ENCODE assay signal across 17 cellular contexts in the genomic region with DNA sequence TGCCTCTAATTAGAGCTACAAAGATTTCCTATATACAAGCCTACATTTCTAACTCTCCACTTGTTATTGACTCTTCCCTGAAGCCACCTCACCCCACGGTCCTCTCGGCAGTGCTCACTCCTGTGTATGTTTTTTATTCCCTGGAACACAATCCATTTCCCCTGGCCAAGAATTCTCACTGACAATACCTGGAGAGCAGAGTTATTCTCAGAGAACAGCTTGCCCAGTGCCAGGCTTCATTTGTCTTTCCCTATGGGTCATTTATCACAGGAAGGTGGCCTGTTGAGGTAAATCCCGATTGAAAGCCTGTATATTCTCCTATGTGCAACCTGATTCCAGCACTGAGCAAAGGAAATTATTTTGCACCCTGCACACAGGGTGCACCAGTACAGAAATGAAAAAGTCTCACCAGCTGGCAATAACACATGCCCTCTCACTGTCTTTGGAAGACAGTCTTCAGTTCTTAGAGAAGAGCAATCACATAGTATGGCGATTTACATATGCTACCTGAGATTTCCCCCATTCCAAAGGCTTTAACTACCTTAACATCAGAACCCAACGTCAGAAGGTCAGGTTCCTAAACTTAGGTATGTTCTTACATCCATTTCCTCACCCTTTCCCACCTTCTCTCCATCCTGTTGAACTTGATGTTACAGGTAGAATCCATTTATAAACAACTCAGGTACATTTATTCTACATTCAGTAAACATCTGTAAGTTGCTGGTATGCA.
"Had no signal": no experiment of that assay in that cellular context is flagged by ENCODE, and none has a peak within 500 bp of the region (broad histone marks: within the 10 kb centered on the region; RNA-seq: fewer than 3 reads in every experiment).

No MANE protein-coding gene starts in this region.

- DNase-seq: activated CD4-positive, alpha-beta T cell treated with anti-CD3 and anti-CD28 coated beads, Interleukin-2, amount 50 U/mL, for 4 hours; activated CD4-positive, CD25-positive, alpha-beta regulatory T cell treated with anti-CD3 and anti-CD28 coated beads, Interleukin-2, amount 50 U/mL, for 72 hours; activated naive CD4-positive, alpha-beta T cell treated with anti-CD3 and anti-CD28 coated beads, Interleukin-2, amount 10 ng/mL, durations not matched to agents 7 days and 5 days; cortex of kidney; effector CD8-positive, alpha-beta T cell; foreskin fibroblast; glutamatergic neuron; hypothalamus; midbrain; ovary; sigmoid colon; spleen; stimulated activated naive CD8-positive, alpha-beta T cell treated with anti-CD3 and anti-CD28 coated beads, Interleukin-15, amount 100 ng/mL, for 72 hours; T-helper 9 cell had no signal

- H3K27ac Mint-ChIP-seq: activated naive CD4-positive, alpha-beta T cell treated with anti-CD3 and anti-CD28 coated beads, Interleukin-2, amount 10 ng/mL, durations not matched to agents 7 days and 5 days; activated T-helper 2 cell treated with anti-CD3 and anti-CD28 coated beads, Interferon-gamma antibody, Interleukin-2, Interleukin-4, amounts not matched to agents 10 μg/mL and 5 μg/mL and 100 μg/mL, durations not matched to agents 14 hours and 24 hours and 36 hours; stimulated activated naive CD8-positive, alpha-beta T cell treated with anti-CD3 and anti-CD28 coated beads, Interleukin-15, amount 100 ng/mL, for 72 hours; type B pancreatic cell had no signal

- H3K27me3 ChIP-seq: ovary, sigmoid colon, spleen had no signal

- H3K4me1 Mint-ChIP-seq: activated naive CD4-positive, alpha-beta T cell treated with anti-CD3 and anti-CD28 coated beads, Interleukin-2, amount 10 ng/mL, durations not matched to agents 7 days and 5 days; stimulated activated naive CD8-positive, alpha-beta T cell treated with anti-CD3 and anti-CD28 coated beads, Interleukin-15, amount 100 ng/mL, for 72 hours had no signal

- H3K36me3 Mint-ChIP-seq: activated naive CD4-positive, alpha-beta T cell treated with anti-CD3 and anti-CD28 coated beads, Interleukin-2, amount 10 ng/mL, durations not matched to agents 7 days and 5 days; type B pancreatic cell had no signal

- H3K27me3 Mint-ChIP-seq: activated naive CD4-positive, alpha-beta T cell treated with anti-CD3 and anti-CD28 coated beads, Interleukin-2, amount 10 ng/mL, durations not matched to agents 7 days and 5 days; stimulated activated naive CD8-positive, alpha-beta T cell treated with anti-CD3 and anti-CD28 coated beads, Interleukin-15, amount 100 ng/mL, for 72 hours; type B pancreatic cell had no signal

- H3K4me3 Mint-ChIP-seq: activated naive CD4-positive, alpha-beta T cell treated with anti-CD3 and anti-CD28 coated beads, Interleukin-2, amount 10 ng/mL, durations not matched to agents 7 days and 5 days; neural crest cell; stimulated activated naive CD8-positive, alpha-beta T cell treated with anti-CD3 and anti-CD28 coated beads, Interleukin-15, amount 100 ng/mL, for 72 hours; type B pancreatic cell had no signal

- H3K9me3 Mint-ChIP-seq: activated naive CD4-positive, alpha-beta T cell treated with anti-CD3 and anti-CD28 coated beads, Interleukin-2, amount 10 ng/mL, durations not matched to agents 7 days and 5 days; activated T-helper 2 cell treated with anti-CD3 and anti-CD28 coated beads, Interferon-gamma antibody, Interleukin-2, Interleukin-4, amounts not matched to agents 10 μg/mL and 5 μg/mL and 100 μg/mL, durations not matched to agents 14 hours and 24 hours and 36 hours; neural crest cell; stimulated activated naive CD8-positive, alpha-beta T cell treated with anti-CD3 and anti-CD28 coated beads, Interleukin-15, amount 100 ng/mL, for 72 hours; type B pancreatic cell had no signal

- H3K36me3 ChIP-seq: ovary, sigmoid colon, spleen had no signal

- ATAC-seq: stimulated activated naive CD8-positive, alpha-beta T cell treated with anti-CD3 and anti-CD28 coated beads, Interleukin-15, amount 100 ng/mL, for 72 hours had no signal

- H3K4me1 ChIP-seq: sigmoid colon, spleen had no signal

- H3K4me3 ChIP-seq: ovary, sigmoid colon, spleen had no signal

- H3K27ac ChIP-seq: ovary, sigmoid colon, spleen had no signal
